18 cellular contexts compared by ENCODE assay signal in genomic region chr9:135144581-135145108, GRCh38. TPM values are rescaled to one million over a fixed set of nuclear protein-coding genes. Genes with fewer than 3 reads are reported as not detected.
DNase-seq lines count a peak whose midpoint lies in the region; ATAC-seq and TF ChIP-seq lines count a peak whose summit lies in the region.
"Had no signal": no experiment of that assay in that cellular context is flagged by ENCODE, and none has a peak within 500 bp of the region (broad histone marks: within the 10 kb centered on the region; RNA-seq: fewer than 3 reads in every experiment).

No MANE protein-coding gene starts in this region.

- WGBS in body of pancreas, 2 donors: 32% methylated on average over 16 of the region's 16 CpGs; no CpG with 5 or more reads in 1 of the 2 donors
- 62% methylated on average over 15 of the region's 16 CpGs for WGBS in mesenchymal stem cell

- H3K4me1 ChIP-seq in A673 (ENCODE audit: insufficient read depth, low read length, poor library complexity, severe bottlenecking) (peaks cover 19% of the 10 kb centered on the region), body of pancreas (peaks cover 19% of the 10 kb centered on the region), mesenchymal stem cell (ENCODE audit: control insufficient read depth, insufficient read depth, low read depth, low read length) (no peaks in the 10 kb centered on the region)
- H3K4me1 ChIP-seq: colonic mucosa had no signal

- no peak overlapping the region for H2BK12ac ChIP-seq in mesenchymal stem cell (ENCODE audit: low read length in 2 of 2)

- intact Hi-C loops in A673 (cut with micrococcal nuclease; ENCODE audit: unreplicated experiment): no loop called here
- intact Hi-C loops in Calu3 (cut with micrococcal nuclease; ENCODE audit: unreplicated experiment): no loop called here
- intact Hi-C loops in body of pancreas (cut with DNase I): no loop called here

- no peak overlapping the region for H4K8ac ChIP-seq in mesenchymal stem cell (ENCODE audit: low read length)

- H2BK15ac ChIP-seq in mesenchymal stem cell (ENCODE audit: low read depth, poor library complexity, severe bottlenecking): no peak overlapping the region

- no peak overlapping the region for H3K23ac ChIP-seq in mesenchymal stem cell (ENCODE audit: low read length in 2 of 2)

- H3K27me3 ChIP-seq in A673 (replicated peaks; ENCODE audit: insufficient read depth, low read depth, low read length, poor library complexity): no peaks in the 10 kb centered on the region
- no peaks in the 10 kb centered on the region for H3K27me3 ChIP-seq in body of pancreas
- H3K27me3 ChIP-seq in mesenchymal stem cell (ENCODE audit: control insufficient read depth in 1 of 2, insufficient read depth in 1 of 2, low read length in 2 of 2): peaks cover 0 to 39% of the 10 kb centered on the region in 2 experiments
- H3K27me3 ChIP-seq: colonic mucosa had no signal

- H3K14ac ChIP-seq in mesenchymal stem cell (ENCODE audit: low read length in 2 of 2): no peak overlapping the region

- ATAC-seq in body of pancreas: peak; percentile 74
- ATAC-seq: naive thymus-derived CD8-positive, alpha-beta T cell; T-cell had no signal

- H3K36me3 ChIP-seq in A673 (ENCODE audit: insufficient read depth, low read length, poor library complexity, severe bottlenecking) (no peaks in the 10 kb centered on the region), body of pancreas (replicated peaks in 1 of 2; ENCODE audit: insufficient read depth in 1 of 2, low read depth in 2 of 2) (no peaks in the 10 kb centered on the region), mesenchymal stem cell (ENCODE audit: control insufficient read depth in 1 of 2, insufficient read depth in 2 of 2, low read depth in 1 of 2, low read length in 2 of 2) (no peaks in the 10 kb centered on the region)
- H3K36me3 ChIP-seq: colonic mucosa had no signal

- no peaks in the 10 kb centered on the region for H3K36me3 Mint-ChIP-seq in Calu3 (ENCODE audit: insufficient read depth, unreplicated experiment)
- H3K36me3 Mint-ChIP-seq: activated naive CD4-positive, alpha-beta T cell treated with anti-CD3 and anti-CD28 coated beads, Interleukin-2, amount 10 ng/mL, durations not matched to agents 7 days and 5 days; naive thymus-derived CD8-positive, alpha-beta T cell; T-cell had no signal

- H2BK5ac ChIP-seq in mesenchymal stem cell (ENCODE audit: low read depth, low read length, poor library complexity, severe bottlenecking): no peak overlapping the region

- no peak overlapping the region for H3K4ac ChIP-seq in mesenchymal stem cell (ENCODE audit: low read depth in 1 of 2, low read length in 2 of 2)

- CTCF ChIA-PET in A673 (lab: Charles Lee) (no interaction called here), Calu3 (lab: Charles Lee) (no interaction called here)

- no peaks in the 10 kb centered on the region for H3K79me1 ChIP-seq in mesenchymal stem cell (replicated peaks; ENCODE audit: low read length, poor library complexity, severe bottlenecking)

- no peak overlapping the region for H3K4me3 Mint-ChIP-seq in Calu3 (ENCODE audit: low read depth, unreplicated experiment)
- H3K4me3 Mint-ChIP-seq: activated naive CD4-positive, alpha-beta T cell treated with anti-CD3 and anti-CD28 coated beads, Interleukin-2, amount 10 ng/mL, durations not matched to agents 7 days and 5 days; activated T-cell treated with anti-CD3 and anti-CD28 coated beads, Interleukin-2, amount 50 U/mL, for 24 hours; naive thymus-derived CD8-positive, alpha-beta T cell; T-cell had no signal

- no peak overlapping the region for H2BK120ac ChIP-seq in mesenchymal stem cell (ENCODE audit: low read depth, low read length)

- BruUV-seq in A673 (replicated peaks; lab: Mats Ljungman, UMichigan) (no TSS peak), Calu3 (replicated peaks; lab: Mats Ljungman, UMichigan) (no TSS peak)

- H3K4me2 ChIP-seq in mesenchymal stem cell (ENCODE audit: low read length, poor library complexity, severe bottlenecking): no peak overlapping the region

- no peak overlapping the region for H3K9ac ChIP-seq in mesenchymal stem cell (ENCODE audit: low read length)

- TF ChIP-seq CTCF in A673 (conservative IDR thresholded peaks at IDR 0.05; ENCODE audit: low read depth, low read length) (no peak), Calu3 (IDR thresholded peaks at IDR 0.05; ENCODE audit: unreplicated experiment) (no peak), body of pancreas (IDR thresholded peaks at IDR 0.05) (no peak)

- POLR2A ChIA-PET in A673 (lab: Charles Lee; ENCODE audit: low non-redundant PET): no interaction called here

- no peak overlapping the region for H3K27ac Mint-ChIP-seq in Calu3 (ENCODE audit: unreplicated experiment)
- H3K27ac Mint-ChIP-seq: activated naive CD4-positive, alpha-beta T cell treated with anti-CD3 and anti-CD28 coated beads, Interleukin-2, amount 10 ng/mL, durations not matched to agents 7 days and 5 days; activated T-cell treated with anti-CD3 and anti-CD28 coated beads, Interleukin-2, amount 50 U/mL, for 24 hours; T-cell had no signal

- no peaks in the 10 kb centered on the region for H3K9me3 ChIP-seq in A673 (ENCODE audit: low read depth, low read length, poor library complexity, severe bottlenecking)
- H3K9me3 ChIP-seq in body of pancreas: no peaks in the 10 kb centered on the region
- peaks cover 6% of the 10 kb centered on the region for H3K9me3 ChIP-seq in mesenchymal stem cell (ENCODE audit: control insufficient read depth, low read length)
- H3K9me3 ChIP-seq: colonic mucosa had no signal

- DNase-seq in A673 (ENCODE audit: low spot score) (peak; percentile 57), Calu3 (peak; percentile 7), NCI-H2171 (lab: John Stamatoyannopoulos, UW) (peak; percentile 93), body of pancreas (peak; percentile 31 to 50 (median 39)), midbrain (lab: John Stamatoyannopoulos, UW) (no peak), NCI-H510A treated with DMSO at 0.1 percent for 48 hours (lab: John Stamatoyannopoulos, UW) (no peak), mesenchymal stem cell (no peak)
- DNase-seq: activated CD4-positive, alpha-beta T cell treated with anti-CD3 and anti-CD28 coated beads, Interleukin-2, amount 50 U/mL, for 48 hours; activated naive CD4-positive, alpha-beta T cell treated with anti-CD3 and anti-CD28 coated beads, Interleukin-2, amount 10 ng/mL, durations not matched to agents 7 days and 5 days; activated T-cell treated with anti-CD3 and anti-CD28 coated beads, Interleukin-2, amount 50 U/mL, for 24 hours; colonic mucosa; hippocampal formation; Kasumi-1; naive thymus-derived CD8-positive, alpha-beta T cell; stimulated activated CD4-positive, alpha-beta T cell treated with anti-CD3 and anti-CD28 coated beads, Interleukin-4, amount 100 ng/mL, for 1 hour; T-cell had no signal

- H3K27ac ChIP-seq in A673 (ENCODE audit: low read depth, low read length, poor library complexity, severe bottlenecking) (peak overlapping the region; percentile 19), body of pancreas (peak overlapping the region in 3 of 4 donors; percentile 12 to 62 (median 44)), mesenchymal stem cell (ENCODE audit: low read length, poor library complexity, severe bottlenecking) (no peak overlapping the region)
- H3K27ac ChIP-seq: colonic mucosa, RWPE1 had no signal

- H3K4me1 Mint-ChIP-seq in Calu3 (ENCODE audit: low read depth, unreplicated experiment): no peaks in the 10 kb centered on the region
- H3K4me1 Mint-ChIP-seq: activated naive CD4-positive, alpha-beta T cell treated with anti-CD3 and anti-CD28 coated beads, Interleukin-2, amount 10 ng/mL, durations not matched to agents 7 days and 5 days; T-cell had no signal

- H2AFZ ChIP-seq in mesenchymal stem cell (ENCODE audit: low read depth, low read length): no peak overlapping the region

- no peak overlapping the region for H2AK5ac ChIP-seq in mesenchymal stem cell (ENCODE audit: low read length, severe bottlenecking)

- peaks cover 3% of the 10 kb centered on the region for H3K9me3 Mint-ChIP-seq in Calu3 (ENCODE audit: low read depth, unreplicated experiment)
- H3K9me3 Mint-ChIP-seq: activated T-cell treated with anti-CD3 and anti-CD28 coated beads, Interleukin-2, amount 50 U/mL, for 24 hours had no signal

- H3K4me3 ChIP-seq in A673 (ENCODE audit: low read depth, low read length, poor library complexity, severe bottlenecking) (no peak overlapping the region), body of pancreas (no peak overlapping the region), mesenchymal stem cell (ENCODE audit: insufficient read depth in 1 of 2, low read depth in 1 of 2, low read length in 2 of 2) (no peak overlapping the region)
- H3K4me3 ChIP-seq: colonic mucosa had no signal

- no peak overlapping the region for H4K91ac ChIP-seq in mesenchymal stem cell (ENCODE audit: low read length)

- no peak for TF ChIP-seq POLR2A in body of pancreas (IDR thresholded peaks at IDR 0.05)

- peaks cover 23% of the 10 kb centered on the region for H3K27me3 Mint-ChIP-seq in Calu3 (ENCODE audit: unreplicated experiment)
- H3K27me3 Mint-ChIP-seq: activated naive CD4-positive, alpha-beta T cell treated with anti-CD3 and anti-CD28 coated beads, Interleukin-2, amount 10 ng/mL, durations not matched to agents 7 days and 5 days had no signal

- H3K18ac ChIP-seq in mesenchymal stem cell (ENCODE audit: low read depth in 1 of 2, low read length in 2 of 2): no peak overlapping the region

RNA-seq across cellular contexts. Expression of gene OLFM1, which starts 57.2 kb away (rescaled TPM):
- total RNA-seq in A673 (2021) (278 and 308 TPM in 2 replicates), Calu3 (2022) (5.5 and 7.9 TPM in 2 replicates), body of pancreas (1 to 10 TPM; 6.3 to 7.8 TPM)
- polyA plus RNA-seq in mesenchymal stem cell (2013, experiment 1 of 2): 0.18 TPM
- polyA plus RNA-seq in mesenchymal stem cell (2013, experiment 2 of 2): 0.21 TPM
- total RNA-seq: HT-29; naive thymus-derived CD8-positive, alpha-beta T cell had no signal
- polyA plus RNA-seq: naive thymus-derived CD8-positive, alpha-beta T cell had no signal

Comparison
In these comparisons a context has a peak if more than half of its experiments do, and no peak if none do; other contexts are left out.
1. DNase-seq: peak in A673 (single experiment), Calu3 (single experiment), NCI-H2171 (single experiment) and body of pancreas (4 of 4); none in midbrain (single experiment), NCI-H510A treated with DMSO at 0.1 percent for 48 hours (single experiment) and mesenchymal stem cell (single experiment).
2. RNA of gene OLFM1, which starts 57.2 kb away (total RNA-seq): 278 to 308 TPM in A673; 6.3 to 7.8 TPM in body of pancreas and 5.5 to 7.9 TPM in Calu3; every median in the first group is over 10 times any median in the second.